ENCODE assay signal across 17 cellular contexts in genomic region chr1:205481279-205481617, GRCh38. TPM values are rescaled to one million over a fixed set of nuclear protein-coding genes. Genes with fewer than 3 reads are reported as not detected.
DNase-seq lines count a peak whose midpoint lies in the region; ATAC-seq, FAIRE-seq and TF ChIP-seq lines count a peak whose summit lies in the region.
"Had no signal": no experiment of that assay in that cellular context is flagged by ENCODE, and none has a peak within 500 bp of the region (broad histone marks: within the 10 kb centered on the region; RNA-seq: fewer than 3 reads in every experiment).

No MANE protein-coding gene starts in this region.

- H3K27me3 ChIP-seq in left lung, result peaks cover 0 to 70% of the 10 kb centered on the region in 2 donors

- H3K9me3 Mint-ChIP-seq in activated naive CD4-positive, alpha-beta T cell treated with anti-CD3 and anti-CD28 coated beads, Interleukin-2, amount 50 U/mL, for 24 hours, result no peaks in the 10 kb centered on the region
- H3K9me3 Mint-ChIP-seq in activated naive CD8-positive, alpha-beta T cell treated with anti-CD3 and anti-CD28 coated beads for 36 hours, result no peaks in the 10 kb centered on the region
- H3K9me3 Mint-ChIP-seq in stimulated activated naive B cell treated with anti-CD40 and anti-IgM and Interleukin-4, amounts not matched to agents 10 μg/mL and 1 μg/mL and 100 μg/mL, for 72 hours, result peaks cover 0 to 2% of the 10 kb centered on the region in 2 donors
- H3K9me3 Mint-ChIP-seq: T-helper 2 cell treated with Interferon-gamma antibody and Interleukin-4, amounts not matched to agents 5 μg/mL and 100 μg/mL, for 36 hours had no signal

- H3K4me1 ChIP-seq in left lung, result no peaks in the 10 kb centered on the region

- H3K27ac Mint-ChIP-seq in activated naive CD4-positive, alpha-beta T cell treated with anti-CD3 and anti-CD28 coated beads, Interleukin-2, amount 50 U/mL, for 24 hours, result peak overlapping the region; percentile 3
- peak overlapping the region; percentile 73 for H3K27ac Mint-ChIP-seq in activated naive CD8-positive, alpha-beta T cell treated with anti-CD3 and anti-CD28 coated beads for 36 hours
- peak overlapping the region; percentile 10 for H3K27ac Mint-ChIP-seq in stimulated activated naive B cell treated with anti-CD40 and anti-IgM and Interleukin-4, amounts not matched to agents 10 μg/mL and 1 μg/mL and 100 μg/mL, for 72 hours
- H3K27ac Mint-ChIP-seq: T-helper 2 cell treated with Interferon-gamma antibody and Interleukin-4, amounts not matched to agents 5 μg/mL and 100 μg/mL, for 36 hours had no signal

- peak overlapping the region; percentile 53 for H3K4me3 Mint-ChIP-seq in activated naive CD4-positive, alpha-beta T cell treated with anti-CD3 and anti-CD28 coated beads, Interleukin-2, amount 50 U/mL, for 24 hours
- H3K4me3 Mint-ChIP-seq in activated naive CD8-positive, alpha-beta T cell treated with anti-CD3 and anti-CD28 coated beads for 36 hours, result peak overlapping the region; percentile 18
- peak overlapping the region in 1 of 2 donors; percentile 56 for H3K4me3 Mint-ChIP-seq in stimulated activated naive B cell treated with anti-CD40 and anti-IgM and Interleukin-4, amounts not matched to agents 10 μg/mL and 1 μg/mL and 100 μg/mL, for 72 hours
- H3K4me3 Mint-ChIP-seq: T-helper 2 cell treated with Interferon-gamma antibody and Interleukin-4, amounts not matched to agents 5 μg/mL and 100 μg/mL, for 36 hours had no signal

- no peaks in the 10 kb centered on the region for H3K36me3 Mint-ChIP-seq in activated naive CD4-positive, alpha-beta T cell treated with anti-CD3 and anti-CD28 coated beads, Interleukin-2, amount 50 U/mL, for 24 hours
- no peaks in the 10 kb centered on the region for H3K36me3 Mint-ChIP-seq in activated naive CD8-positive, alpha-beta T cell treated with anti-CD3 and anti-CD28 coated beads for 36 hours
- H3K36me3 Mint-ChIP-seq in stimulated activated naive B cell treated with anti-CD40 and anti-IgM and Interleukin-4, amounts not matched to agents 10 μg/mL and 1 μg/mL and 100 μg/mL, for 72 hours, result no peaks in the 10 kb centered on the region

- H3K4me1 Mint-ChIP-seq in activated naive CD4-positive, alpha-beta T cell treated with anti-CD3 and anti-CD28 coated beads, Interleukin-2, amount 50 U/mL, for 24 hours, result peaks cover 23% of the 10 kb centered on the region
- H3K4me1 Mint-ChIP-seq in activated naive CD8-positive, alpha-beta T cell treated with anti-CD3 and anti-CD28 coated beads for 36 hours, result peaks cover 31% of the 10 kb centered on the region
- H3K4me1 Mint-ChIP-seq in stimulated activated naive B cell treated with anti-CD40 and anti-IgM and Interleukin-4, amounts not matched to agents 10 μg/mL and 1 μg/mL and 100 μg/mL, for 72 hours, result peaks cover 23 to 35% of the 10 kb centered on the region in 2 donors

- H3K36me3 ChIP-seq in left lung, result no peaks in the 10 kb centered on the region
- H3K36me3 ChIP-seq: cardiac muscle cell had no signal

- TF ChIP-seq CTCF in left lung (IDR thresholded peaks at IDR 0.05), result no peak

- H3K4me3 ChIP-seq in left lung, result no peak overlapping the region
- H3K4me3 ChIP-seq: cardiac muscle cell, GM23248 had no signal

- FAIRE-seq in HTR-8/SVneo (lab: Jason Lieb, UNC), result peak; percentile 20

- no peak for DNase-seq in activated naive CD4-positive, alpha-beta T cell (lab: John Stamatoyannopoulos, UW)
- no peak for DNase-seq in HTR-8/SVneo (ENCODE audit: insufficient read length, low spot score)
- peak; percentile 14 for DNase-seq in activated naive CD8-positive, alpha-beta T cell treated with anti-CD3 and anti-CD28 coated beads for 36 hours
- no peak for DNase-seq in stimulated activated naive B cell treated with anti-CD40 and anti-IgM and Interleukin-4, amounts not matched to agents 10 μg/mL and 1 μg/mL and 100 μg/mL, for 72 hours
- no peak for DNase-seq in left lung
- DNase-seq in activated effector memory CD4-positive, alpha-beta T cell treated with Interleukin-2 at 50 U/mL for 16 hours, result no peak
- no peak for DNase-seq in activated CD4-positive, alpha-beta T cell treated with anti-CD3 and anti-CD28 coated beads for 1 hour
- DNase-seq: GDM1, KG1, NCI-H1436 treated with DMSO at 0.1 percent for 48 hours, NCI-H526 had no signal

- intact Hi-C loops in left lung (cut with DNase I), result loop anchor here in 1 of 2 donors (10.0 kb wide), 1 partner anchor 126 kb away; the partner anchor contains the start of gene KLHDC8A

- H3K9me3 ChIP-seq in left lung, result no peaks in the 10 kb centered on the region

- peaks cover 27% of the 10 kb centered on the region for H3K27me3 Mint-ChIP-seq in activated naive CD4-positive, alpha-beta T cell treated with anti-CD3 and anti-CD28 coated beads, Interleukin-2, amount 50 U/mL, for 24 hours
- peaks cover 32% of the 10 kb centered on the region for H3K27me3 Mint-ChIP-seq in activated naive CD8-positive, alpha-beta T cell treated with anti-CD3 and anti-CD28 coated beads for 36 hours
- peaks cover 41 to 47% of the 10 kb centered on the region in 2 donors for H3K27me3 Mint-ChIP-seq in stimulated activated naive B cell treated with anti-CD40 and anti-IgM and Interleukin-4, amounts not matched to agents 10 μg/mL and 1 μg/mL and 100 μg/mL, for 72 hours

- ATAC-seq in stimulated activated naive B cell treated with anti-CD40 and anti-IgM and Interleukin-4, amounts not matched to agents 10 μg/mL and 1 μg/mL and 100 μg/mL, for 72 hours (replicated peaks), result no peak
- no peak for ATAC-seq in left lung

- H3K27ac ChIP-seq in left lung, result no peak overlapping the region
- H3K27ac ChIP-seq: cardiac muscle cell, GM23248 had no signal

RNA-seq across cellular contexts. Expression of gene CDK18, which starts 23.2 kb away (rescaled TPM):
- 1 to 10 TPM; 6.2 to 6.5 TPM for total RNA-seq in activated naive CD8-positive, alpha-beta T cell treated with anti-CD3 and anti-CD28 coated beads for 36 hours
- total RNA-seq in left lung, result 10 to 100 TPM; 19.7 to 30.1 TPM
- total RNA-seq: GM23248 had no signal

RNA-seq across cellular contexts. Expression of gene BLACAT1, which starts 25.4 kb away (rescaled TPM):
- under 1 TPM; 0.12 to 0.19 TPM for total RNA-seq in activated naive CD8-positive, alpha-beta T cell treated with anti-CD3 and anti-CD28 coated beads for 36 hours
- total RNA-seq in left lung, result 1 to 10 TPM in 1 of 2 donors, under 1 TPM in 1; 0.55 to 2.7 TPM
- total RNA-seq: glomerular endothelial cell, GM23248, subcutaneous adipose tissue had no signal

RNA-seq across cellular contexts. Expression of gene LEMD1, which starts 59.4 kb away (rescaled TPM):
- under 1 TPM in 1 of 2 experiments, not detected in 1; 0.78 TPM for total RNA-seq in activated naive CD8-positive, alpha-beta T cell treated with anti-CD3 and anti-CD28 coated beads for 36 hours
- total RNA-seq in left lung, result 1 to 10 TPM; 2.1 to 2.2 TPM
- total RNA-seq: cardiac muscle cell, glomerular endothelial cell, GM23248, subcutaneous adipose tissue had no signal

Comparison
In these comparisons a context has a peak if more than half of its experiments do, and no peak if none do; other contexts are left out.
1. H3K27ac Mint-ChIP-seq: peak in every context shown above with its lines; median percentile 73 in activated naive CD8-positive, alpha-beta T cell treated with anti-CD3 and anti-CD28 coated beads for 36 hours; 10 in stimulated activated naive B cell treated with anti-CD40 and anti-IgM and Interleukin-4, amounts not matched to agents 10 μg/mL and 1 μg/mL and 100 μg/mL, for 72 hours; 3 in activated naive CD4-positive, alpha-beta T cell treated with anti-CD3 and anti-CD28 coated beads, Interleukin-2, amount 50 U/mL, for 24 hours.